Comparison of ENCODE assay signal across 8 cellular contexts in the genomic region with DNA sequence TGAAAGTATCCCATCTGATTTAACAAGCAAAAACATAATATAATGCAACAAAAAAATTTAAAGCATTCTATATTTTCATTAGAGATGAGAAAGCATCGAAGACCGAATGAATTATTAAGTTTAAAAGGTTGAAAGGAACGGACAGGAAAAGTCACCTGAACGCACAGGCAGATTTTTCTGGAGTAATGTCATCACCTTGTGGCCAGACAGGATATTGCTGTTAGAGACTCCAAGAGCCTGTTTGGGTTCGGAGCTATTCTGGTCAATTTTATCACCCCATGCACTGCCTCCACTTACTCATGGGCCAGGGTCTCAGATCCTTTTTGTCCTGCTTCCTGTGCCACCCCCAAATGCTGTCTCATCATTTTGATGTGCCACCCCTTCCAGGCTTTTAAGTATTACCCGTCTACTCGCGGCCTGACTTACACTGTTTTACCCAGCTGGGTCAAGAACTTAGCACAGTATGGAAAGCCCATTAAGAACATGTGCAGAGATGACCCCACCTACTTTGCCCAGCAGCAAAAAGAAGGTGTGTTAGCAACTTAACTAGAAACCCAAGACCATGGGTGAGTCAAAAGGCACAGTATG. TPM values are rescaled to one million over a fixed set of nuclear protein-coding genes. Genes with fewer than 3 reads are reported as not detected.
DNase-seq lines count a peak whose midpoint lies in the region; FAIRE-seq and TF ChIP-seq lines count a peak whose summit lies in the region.

No MANE protein-coding gene starts in this region.

- intact Hi-C loops in mammary epithelial cell (cut with micrococcal nuclease), result loop anchor here (1.0 kb wide), 5 partner anchors 14 to 462 kb away; no protein-coding TSS in a partner anchor

- no peaks in the 10 kb centered on the region for H3K79me2 ChIP-seq in mammary epithelial cell (ENCODE audit: insufficient read depth, low read length)

- H4K20me1 ChIP-seq in mammary epithelial cell (ENCODE audit: insufficient read depth, low read length), result no peaks in the 10 kb centered on the region

- no peaks in the 10 kb centered on the region for H3K9me3 ChIP-seq in mammary epithelial cell (replicated peaks; ENCODE audit: insufficient read depth, low read length)

- no peaks in the 10 kb centered on the region for H3K36me3 ChIP-seq in mammary epithelial cell (ENCODE audit: insufficient read depth, low read length)

- WGBS in mammary epithelial cell (ENCODE audit: low coverage, missing lambda C conversion rate), result 37% methylated on average over 8 of the region's 8 CpGs

- CTCF ChIA-PET in mammary epithelial cell (lab: Charles Lee; ENCODE audit: low non-redundant PET), result interaction anchor here (0.5 to 1.5 kb wide), 7 partner anchors 88 to 438 kb away, joined by 3 to 16 read pairs (median 6); no protein-coding TSS in a partner anchor

- H2AFZ ChIP-seq in mammary epithelial cell (ENCODE audit: low read depth, low read length), result no peak overlapping the region

- peak; percentile 58 for DNase-seq in AG08396 (ENCODE audit: low spot score)
- no peak for DNase-seq in GM12892 (ENCODE audit: insufficient read length)
- DNase-seq in MV-4-11 (lab: John Stamatoyannopoulos, UW), result peak; percentile 20
- peak; percentile 22 to 65 (median 44) for DNase-seq in T-helper 1 cell
- DNase-seq in mammary epithelial cell, result peak; percentile 55
- DNase-seq in kidney tubule cell (ENCODE audit: low spot score), result peak; percentile 61
- DNase-seq in stimulated activated CD8-positive, alpha-beta memory T cell treated with anti-CD3 and anti-CD28 coated beads, Interleukin-4, amount 100 ng/mL, for 48 hours, result peak; percentile 60
- DNase-seq in NCI-H187 treated with DMSO at 0.1 percent for 48 hours (lab: John Stamatoyannopoulos, UW), result no peak

- in situ Hi-C loops in mammary epithelial cell (cut with MboI; ENCODE audit: low sequenced_read_pairs in 2 of 2), result loop anchor here (10.0 kb wide), 2 partner anchors 451 to 461 kb away; partner anchors contain the start of genes APLF (in 1 of the 2) and FBXO48 (in 1 of the 2)

- dilution Hi-C loops in mammary epithelial cell (cut with HindIII; ENCODE audit: low sequenced_read_pairs), result no loop called here

- FAIRE-seq in GM12892 (lab: Jason Lieb, UNC), result peak; percentile 86

- TF ChIP-seq POLR2A in GM12892 (IDR thresholded peaks at IDR 0.05; ENCODE audit: low read depth, low read length), result no peak

- no peaks in the 10 kb centered on the region for H3K27me3 ChIP-seq in mammary epithelial cell (ENCODE audit: insufficient read depth, low read length)

- H3K4me1 ChIP-seq in mammary epithelial cell (ENCODE audit: insufficient read depth, low read length), result peaks cover 21% of the 10 kb centered on the region

- H3K27ac ChIP-seq in mammary epithelial cell (ENCODE audit: insufficient read depth, low read depth, low read length), result no peak overlapping the region

- no TSS peak for BruUV-seq in mammary epithelial cell (replicated peaks; lab: Mats Ljungman, UMichigan)

- H3K4me3 ChIP-seq in mammary epithelial cell (replicated peaks in 1 of 3; ENCODE audit: insufficient read depth in 1 of 3, low read depth in 2 of 3, low read length in 3 of 3), result no peak overlapping the region

- no peak overlapping the region for H3K9ac ChIP-seq in mammary epithelial cell (ENCODE audit: insufficient read depth, low read length)

- no peak overlapping the region for H3K4me2 ChIP-seq in mammary epithelial cell (ENCODE audit: insufficient read depth, low read depth, low read length)

- TF ChIP-seq CTCF in mammary epithelial cell (conservative IDR thresholded peaks at IDR 0.05 in 1 of 2, IDR thresholded peaks at IDR 0.05 in 1 of 2; ENCODE audit: extremely low read depth in 1 of 2, insufficient read depth in 1 of 2, low read depth in 1 of 2, low read length in 2 of 2), result peak; percentile 99

RNA-seq across cellular contexts. Expression of gene GKN2, which starts 27.3 kb away (rescaled TPM):
- not detected for polyA plus RNA-seq in GM12892 (2012; ENCODE audit: missing spikeins)
- total RNA-seq in mammary epithelial cell, result not detected
- not detected for polyA plus RNA-seq in mammary epithelial cell
- polyA minus RNA-seq in mammary epithelial cell, result not detected

RNA-seq across cellular contexts. Expression of gene GKN1, which starts 49.0 kb away (rescaled TPM):
- polyA plus RNA-seq in GM12892 (2012; ENCODE audit: missing spikeins), result not detected
- not detected for total RNA-seq in mammary epithelial cell
- not detected for polyA plus RNA-seq in mammary epithelial cell
- polyA minus RNA-seq in mammary epithelial cell, result not detected

RNA-seq across cellular contexts. Expression of gene BMP10, which starts 54.2 kb away (rescaled TPM):
- polyA plus RNA-seq in GM12892 (2012; ENCODE audit: missing spikeins), result not detected
- under 1 TPM in 1 of 2 donors, not detected in 1; under 0.01 TPM for total RNA-seq in mammary epithelial cell
- polyA plus RNA-seq in mammary epithelial cell, result not detected
- polyA minus RNA-seq in mammary epithelial cell, result not detected

Comparison
In these comparisons a context has a peak if more than half of its experiments do, and no peak if none do; other contexts are left out.
1. DNase-seq: peak in AG08396 (single experiment), MV-4-11 (single experiment), T-helper 1 cell (5 of 5), mammary epithelial cell (single experiment), kidney tubule cell (single experiment) and stimulated activated CD8-positive, alpha-beta memory T cell treated with anti-CD3 and anti-CD28 coated beads, Interleukin-4, amount 100 ng/mL, for 48 hours (single experiment); none in GM12892 (single experiment) and NCI-H187 treated with DMSO at 0.1 percent for 48 hours (single experiment).